1 cellular context compared by ENCODE assay signal in the genomic region with DNA sequence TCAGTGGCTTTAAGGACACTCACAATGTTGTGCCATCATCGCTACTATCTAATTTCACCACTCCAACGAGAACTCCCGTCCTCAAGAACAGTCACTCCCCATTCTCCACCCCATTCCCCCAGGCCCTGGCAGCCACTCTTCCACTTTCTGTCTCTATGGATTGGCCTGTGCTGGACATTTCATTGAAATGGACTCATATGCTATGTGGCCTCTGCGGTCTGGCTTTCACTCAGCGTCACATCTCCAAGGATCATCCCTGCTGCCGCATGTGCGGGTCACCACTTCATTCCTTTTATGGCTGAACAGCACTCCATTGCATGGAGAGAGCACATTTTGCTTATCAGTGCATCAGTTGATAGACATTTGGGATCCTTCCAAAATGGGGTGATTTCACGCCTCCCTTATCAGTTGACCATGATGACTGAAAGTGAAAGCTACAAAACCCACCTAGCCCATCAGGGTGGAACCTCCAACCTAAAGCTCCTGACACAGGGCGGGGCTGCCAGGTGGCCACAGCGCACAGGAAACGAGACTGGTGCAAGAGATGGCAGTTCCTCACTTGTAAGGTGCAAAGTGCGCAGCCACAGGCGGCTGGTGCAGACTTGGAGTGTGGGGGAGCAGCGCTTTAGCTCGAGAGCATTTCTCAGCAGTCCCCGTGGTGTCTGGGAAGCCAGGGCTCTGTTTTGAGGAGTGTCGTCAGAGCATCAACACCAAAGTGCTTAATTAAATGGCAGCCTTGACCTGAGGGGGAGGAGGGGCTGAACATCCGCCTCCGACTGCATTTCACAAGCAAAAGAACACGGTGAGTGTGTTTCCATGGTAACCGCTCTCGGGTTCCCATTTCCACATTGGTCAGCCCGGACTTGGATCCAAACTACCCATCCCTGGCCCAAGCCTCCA.
TF ChIP-seq lines count a peak whose summit lies in the region.

No MANE protein-coding gene starts in this region.

TF ChIP-seq in HepG2, 621 proteins besides CTCF, POLR2A, EP300 and RAD21 (continued from another document):
- TF ChIP-seq, protein P1, sequence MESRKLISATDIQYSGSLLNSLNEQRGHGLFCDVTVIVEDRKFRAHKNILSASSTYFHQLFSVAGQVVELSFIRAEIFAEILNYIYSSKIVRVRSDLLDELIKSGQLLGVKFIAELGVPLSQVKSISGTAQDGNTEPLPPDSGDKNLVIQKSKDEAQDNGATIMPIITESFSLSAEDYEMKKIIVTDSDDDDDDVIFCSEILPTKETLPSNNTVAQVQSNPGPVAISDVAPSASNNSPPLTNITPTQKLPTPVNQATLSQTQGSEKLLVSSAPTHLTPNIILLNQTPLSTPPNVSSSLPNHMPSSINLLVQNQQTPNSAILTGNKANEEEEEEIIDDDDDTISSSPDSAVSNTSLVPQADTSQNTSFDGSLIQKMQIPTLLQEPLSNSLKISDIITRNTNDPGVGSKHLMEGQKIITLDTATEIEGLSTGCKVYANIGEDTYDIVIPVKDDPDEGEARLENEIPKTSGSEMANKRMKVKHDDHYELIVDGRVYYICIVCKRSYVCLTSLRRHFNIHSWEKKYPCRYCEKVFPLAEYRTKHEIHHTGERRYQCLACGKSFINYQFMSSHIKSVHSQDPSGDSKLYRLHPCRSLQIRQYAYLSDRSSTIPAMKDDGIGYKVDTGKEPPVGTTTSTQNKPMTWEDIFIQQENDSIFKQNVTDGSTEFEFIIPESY (CRISPR knock-in tag; IDR thresholded peaks at IDR 0.05): peak; percentile 93
- peak; percentile 64; the same call in 1 of the 2 replicates for TF ChIP-seq RFX1 (IDR thresholded peaks at IDR 0.05)
- TF ChIP-seq, protein P2, sequence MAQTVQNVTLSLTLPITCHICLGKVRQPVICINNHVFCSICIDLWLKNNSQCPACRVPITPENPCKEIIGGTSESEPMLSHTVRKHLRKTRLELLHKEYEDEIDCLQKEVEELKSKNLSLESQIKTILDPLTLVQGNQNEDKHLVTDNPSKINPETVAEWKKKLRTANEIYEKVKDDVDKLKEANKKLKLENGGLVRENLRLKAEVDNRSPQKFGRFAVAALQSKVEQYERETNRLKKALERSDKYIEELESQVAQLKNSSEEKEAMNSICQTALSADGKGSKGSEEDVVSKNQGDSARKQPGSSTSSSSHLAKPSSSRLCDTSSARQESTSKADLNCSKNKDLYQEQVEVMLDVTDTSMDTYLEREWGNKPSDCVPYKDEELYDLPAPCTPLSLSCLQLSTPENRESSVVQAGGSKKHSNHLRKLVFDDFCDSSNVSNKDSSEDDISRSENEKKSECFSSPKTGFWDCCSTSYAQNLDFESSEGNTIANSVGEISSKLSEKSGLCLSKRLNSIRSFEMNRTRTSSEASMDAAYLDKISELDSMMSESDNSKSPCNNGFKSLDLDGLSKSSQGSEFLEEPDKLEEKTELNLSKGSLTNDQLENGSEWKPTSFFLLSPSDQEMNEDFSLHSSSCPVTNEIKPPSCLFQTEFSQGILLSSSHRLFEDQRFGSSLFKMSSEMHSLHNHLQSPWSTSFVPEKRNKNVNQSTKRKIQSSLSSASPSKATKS (CRISPR knock-in tag; IDR thresholded peaks at IDR 0.05): no peak
- TF ChIP-seq, protein P3, sequence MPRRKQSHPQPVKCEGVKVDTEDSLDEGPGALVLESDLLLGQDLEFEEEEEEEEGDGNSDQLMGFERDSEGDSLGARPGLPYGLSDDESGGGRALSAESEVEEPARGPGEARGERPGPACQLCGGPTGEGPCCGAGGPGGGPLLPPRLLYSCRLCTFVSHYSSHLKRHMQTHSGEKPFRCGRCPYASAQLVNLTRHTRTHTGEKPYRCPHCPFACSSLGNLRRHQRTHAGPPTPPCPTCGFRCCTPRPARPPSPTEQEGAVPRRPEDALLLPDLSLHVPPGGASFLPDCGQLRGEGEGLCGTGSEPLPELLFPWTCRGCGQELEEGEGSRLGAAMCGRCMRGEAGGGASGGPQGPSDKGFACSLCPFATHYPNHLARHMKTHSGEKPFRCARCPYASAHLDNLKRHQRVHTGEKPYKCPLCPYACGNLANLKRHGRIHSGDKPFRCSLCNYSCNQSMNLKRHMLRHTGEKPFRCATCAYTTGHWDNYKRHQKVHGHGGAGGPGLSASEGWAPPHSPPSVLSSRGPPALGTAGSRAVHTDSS (CRISPR knock-in tag; conservative IDR thresholded peaks at IDR 0.05): no peak
